ENCODE assay signal across 32 cellular contexts in the genomic region with DNA sequence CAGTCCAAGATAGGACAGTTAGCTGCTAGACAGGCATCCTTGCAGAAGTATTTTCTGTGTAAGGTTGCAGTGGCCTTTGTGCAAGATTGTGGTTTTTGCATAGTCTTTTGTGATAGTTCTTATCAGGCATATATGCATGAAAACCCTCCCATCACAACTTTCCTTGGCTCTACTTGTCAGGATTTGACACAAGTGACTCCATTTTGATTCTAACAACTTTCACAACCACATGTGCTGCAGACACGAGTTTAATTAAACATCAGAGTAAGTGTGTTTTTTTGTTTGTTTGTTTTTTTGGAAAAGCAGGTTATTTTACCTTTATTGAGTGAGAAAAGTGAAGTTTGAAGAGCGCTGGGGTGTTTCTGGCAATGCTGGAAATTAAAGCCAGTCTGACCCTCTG.
"Had no signal": no experiment of that assay in that cellular context is flagged by ENCODE, and none has a peak within 500 bp of the region (broad histone marks: within the 10 kb centered on the region; RNA-seq: fewer than 3 reads in every experiment).

No MANE protein-coding gene starts in this region.

- H3K4me1 ChIP-seq: adrenal gland, body of pancreas, esophagus squamous epithelium, gastroesophageal sphincter, heart right ventricle had no signal

- H3K9me3 ChIP-seq: adrenal gland, body of pancreas, esophagus squamous epithelium, gastroesophageal sphincter, heart right ventricle had no signal

- H3K36me3 Mint-ChIP-seq: activated naive CD4-positive, alpha-beta T cell treated with anti-CD3 and anti-CD28 coated beads, Interleukin-2, amount 10 ng/mL, durations not matched to agents 7 days and 5 days; activated naive CD8-positive, alpha-beta T cell treated with anti-CD3 and anti-CD28 coated beads for 36 hours had no signal

- H3K4me2 ChIP-seq: hepatocyte had no signal

- H3K79me2 ChIP-seq: hepatocyte had no signal

- H3K36me3 ChIP-seq: adrenal gland, esophagus squamous epithelium, gastroesophageal sphincter, heart right ventricle had no signal

- H3K9me3 Mint-ChIP-seq: activated CD4-positive, alpha-beta T cell treated with anti-CD3 and anti-CD28 coated beads, Interleukin-2, amount 10 ng/mL, durations not matched to agents 7 days and 5 days; T-helper 2 cell treated with Interferon-gamma antibody and Interleukin-4, amounts not matched to agents 5 μg/mL and 100 μg/mL, for 36 hours had no signal

- ATAC-seq: activated naive CD8-positive, alpha-beta T cell treated with anti-CD3 and anti-CD28 coated beads, Interleukin-2, amount 50 U/mL, for 24 hours; activated T-cell treated with anti-CD3 and anti-CD28 coated beads, Interleukin-2, amount 50 U/mL, for 72 hours; body of pancreas; effector memory CD8-positive, alpha-beta T cell; gastroesophageal sphincter; heart right ventricle; T-helper 17 cell had no signal

- DNase-seq: activated CD4-positive, alpha-beta memory T cell treated with anti-CD3 and anti-CD28 coated beads, Interleukin-2, amount 10 ng/mL, durations not matched to agents 7 days and 5 days; activated CD4-positive, alpha-beta T cell treated with anti-CD3 and anti-CD28 coated beads for 1 hour; activated CD4-positive, alpha-beta T cell treated with anti-CD3 and anti-CD28 coated beads for 4 hours; activated CD4-positive, alpha-beta T cell treated with anti-CD3 and anti-CD28 coated beads, Interleukin-2, amount 10 ng/mL, durations not matched to agents 7 days and 5 days; activated CD4-positive, alpha-beta T cell treated with anti-CD3 and anti-CD28 coated beads, Interleukin-2, amount 50 U/mL, for 4 hours; activated CD8-positive, alpha-beta memory T cell treated with anti-CD3 and anti-CD28 coated beads, Interleukin-2, amount 50 U/mL, for 48 hours; activated gamma-delta T cell; activated naive CD4-positive, alpha-beta T cell; activated naive CD4-positive, alpha-beta T cell treated with anti-CD3 and anti-CD28 coated beads, Interleukin-2, amount 10 ng/mL, durations not matched to agents 7 days and 5 days; activated naive CD8-positive, alpha-beta T cell treated with anti-CD3 and anti-CD28 coated beads for 36 hours; activated naive CD8-positive, alpha-beta T cell treated with anti-CD3 and anti-CD28 coated beads, Interleukin-2, amount 50 U/mL, for 24 hours; activated T-cell treated with anti-CD3 and anti-CD28 coated beads for 4 hours; activated T-cell treated with anti-CD3 and anti-CD28 coated beads, Interleukin-2, amount 50 U/mL, for 24 hours; activated T-cell treated with anti-CD3 and anti-CD28 coated beads, Interleukin-2, amount 50 U/mL, for 72 hours; adrenal gland; amygdala; aorta; body of pancreas; caudate nucleus; cortex of kidney; dermis blood vessel endothelial cell; effector CD4-positive, alpha-beta T cell; effector memory CD8-positive, alpha-beta T cell; esophagus squamous epithelium; foreskin melanocyte; heart right ventricle; T-helper 17 cell; T1000 had no signal

- H3K4me3 Mint-ChIP-seq: activated CD4-positive, alpha-beta memory T cell treated with anti-CD3 and anti-CD28 coated beads, Interleukin-2, amount 10 ng/mL, durations not matched to agents 7 days and 5 days; activated CD4-positive, alpha-beta T cell treated with anti-CD3 and anti-CD28 coated beads, Interleukin-2, amount 10 ng/mL, durations not matched to agents 7 days and 5 days; activated naive CD4-positive, alpha-beta T cell treated with anti-CD3 and anti-CD28 coated beads, Interleukin-2, amount 10 ng/mL, durations not matched to agents 7 days and 5 days; activated naive CD8-positive, alpha-beta T cell treated with anti-CD3 and anti-CD28 coated beads for 36 hours; activated naive CD8-positive, alpha-beta T cell treated with anti-CD3 and anti-CD28 coated beads, Interleukin-2, amount 50 U/mL, for 24 hours; activated T-cell treated with anti-CD3 and anti-CD28 coated beads, Interleukin-2, amount 50 U/mL, for 24 hours; activated T-cell treated with anti-CD3 and anti-CD28 coated beads, Interleukin-2, amount 50 U/mL, for 72 hours; effector memory CD8-positive, alpha-beta T cell; T-helper 17 cell; T-helper 2 cell treated with Interferon-gamma antibody and Interleukin-4, amounts not matched to agents 5 μg/mL and 100 μg/mL, for 36 hours had no signal

- H3K27me3 ChIP-seq: adrenal gland, body of pancreas, esophagus squamous epithelium, gastroesophageal sphincter, heart right ventricle, hepatocyte had no signal

- H3K27ac Mint-ChIP-seq: activated CD4-positive, alpha-beta memory T cell treated with anti-CD3 and anti-CD28 coated beads, Interleukin-2, amount 10 ng/mL, durations not matched to agents 7 days and 5 days; activated CD4-positive, alpha-beta T cell treated with anti-CD3 and anti-CD28 coated beads, Interleukin-2, amount 10 ng/mL, durations not matched to agents 7 days and 5 days; activated naive CD4-positive, alpha-beta T cell treated with anti-CD3 and anti-CD28 coated beads, Interleukin-2, amount 10 ng/mL, durations not matched to agents 7 days and 5 days; activated naive CD8-positive, alpha-beta T cell treated with anti-CD3 and anti-CD28 coated beads for 36 hours; activated naive CD8-positive, alpha-beta T cell treated with anti-CD3 and anti-CD28 coated beads, Interleukin-2, amount 50 U/mL, for 24 hours; activated T-cell treated with anti-CD3 and anti-CD28 coated beads, Interleukin-2, amount 50 U/mL, for 24 hours; activated T-cell treated with anti-CD3 and anti-CD28 coated beads, Interleukin-2, amount 50 U/mL, for 72 hours; effector memory CD8-positive, alpha-beta T cell; T-helper 17 cell; T-helper 2 cell treated with Interferon-gamma antibody and Interleukin-4, amounts not matched to agents 5 μg/mL and 100 μg/mL, for 36 hours had no signal

- H3K4me3 ChIP-seq: adrenal gland, body of pancreas, esophagus squamous epithelium, gastroesophageal sphincter, heart right ventricle, hepatocyte had no signal

- H3K4me1 Mint-ChIP-seq: activated CD4-positive, alpha-beta memory T cell treated with anti-CD3 and anti-CD28 coated beads, Interleukin-2, amount 10 ng/mL, durations not matched to agents 7 days and 5 days; activated CD4-positive, alpha-beta T cell treated with anti-CD3 and anti-CD28 coated beads, Interleukin-2, amount 10 ng/mL, durations not matched to agents 7 days and 5 days; activated naive CD4-positive, alpha-beta T cell treated with anti-CD3 and anti-CD28 coated beads, Interleukin-2, amount 10 ng/mL, durations not matched to agents 7 days and 5 days; activated naive CD8-positive, alpha-beta T cell treated with anti-CD3 and anti-CD28 coated beads for 36 hours; activated naive CD8-positive, alpha-beta T cell treated with anti-CD3 and anti-CD28 coated beads, Interleukin-2, amount 50 U/mL, for 24 hours; T-helper 17 cell had no signal

- H3K27ac ChIP-seq: adrenal gland, body of pancreas, epithelial cell of prostate, esophagus squamous epithelium, gastroesophageal sphincter, heart right ventricle, hepatocyte had no signal

- H2AFZ ChIP-seq: hepatocyte had no signal

- H3K27me3 Mint-ChIP-seq: activated CD4-positive, alpha-beta memory T cell treated with anti-CD3 and anti-CD28 coated beads, Interleukin-2, amount 10 ng/mL, durations not matched to agents 7 days and 5 days; activated CD4-positive, alpha-beta T cell treated with anti-CD3 and anti-CD28 coated beads, Interleukin-2, amount 10 ng/mL, durations not matched to agents 7 days and 5 days; activated naive CD4-positive, alpha-beta T cell treated with anti-CD3 and anti-CD28 coated beads, Interleukin-2, amount 10 ng/mL, durations not matched to agents 7 days and 5 days; activated naive CD8-positive, alpha-beta T cell treated with anti-CD3 and anti-CD28 coated beads for 36 hours; activated naive CD8-positive, alpha-beta T cell treated with anti-CD3 and anti-CD28 coated beads, Interleukin-2, amount 50 U/mL, for 24 hours; activated T-cell treated with anti-CD3 and anti-CD28 coated beads, Interleukin-2, amount 50 U/mL, for 24 hours; effector memory CD8-positive, alpha-beta T cell; T-helper 17 cell had no signal
